8 cellular contexts compared by ENCODE assay signal in genomic region chr16:20642833-20643232, GRCh38. TPM values are rescaled to one million over a fixed set of nuclear protein-coding genes. Genes with fewer than 3 reads are reported as not detected.
"Had no signal": no experiment of that assay in that cellular context is flagged by ENCODE, and none has a peak within 500 bp of the region (broad histone marks: within the 10 kb centered on the region; RNA-seq: fewer than 3 reads in every experiment).

No MANE protein-coding gene starts in this region.

RNA-seq across cellular contexts. Expression of gene ACSM1, which starts 54.6 kb away (rescaled TPM):
- total RNA-seq: activated CD4-positive, alpha-beta memory T cell treated with anti-CD3 and anti-CD28 coated beads for 36 hours; activated CD4-positive, alpha-beta memory T cell treated with anti-CD3 and anti-CD28 coated beads, Interleukin-2, amount 10 ng/mL, durations not matched to agents 7 days and 5 days; activated CD4-positive, alpha-beta T cell treated with anti-CD3 and anti-CD28 coated beads for 36 hours; activated CD4-positive, alpha-beta T cell treated with anti-CD3 and anti-CD28 coated beads, Interleukin-2, amount 10 ng/mL, durations not matched to agents 24 days and 14 days; activated CD8-positive, alpha-beta memory T cell treated with anti-CD3 and anti-CD28 coated beads for 36 hours; activated CD8-positive, alpha-beta memory T cell treated with anti-CD3 and anti-CD28 coated beads, Interleukin-2, amount 10 ng/mL, durations not matched to agents 7 days and 5 days; activated CD8-positive, alpha-beta T cell treated with anti-CD3 and anti-CD28 coated beads for 36 hours; T-helper 1 cell treated with Interleukin-12 subunit alpha and Interleukin-12 subunit beta and Interleukin-4 antibody, amounts not matched to agents 30 ng/mL and 1 ng/mL, for 36 hours had no signal
